In the genomic region with DNA sequence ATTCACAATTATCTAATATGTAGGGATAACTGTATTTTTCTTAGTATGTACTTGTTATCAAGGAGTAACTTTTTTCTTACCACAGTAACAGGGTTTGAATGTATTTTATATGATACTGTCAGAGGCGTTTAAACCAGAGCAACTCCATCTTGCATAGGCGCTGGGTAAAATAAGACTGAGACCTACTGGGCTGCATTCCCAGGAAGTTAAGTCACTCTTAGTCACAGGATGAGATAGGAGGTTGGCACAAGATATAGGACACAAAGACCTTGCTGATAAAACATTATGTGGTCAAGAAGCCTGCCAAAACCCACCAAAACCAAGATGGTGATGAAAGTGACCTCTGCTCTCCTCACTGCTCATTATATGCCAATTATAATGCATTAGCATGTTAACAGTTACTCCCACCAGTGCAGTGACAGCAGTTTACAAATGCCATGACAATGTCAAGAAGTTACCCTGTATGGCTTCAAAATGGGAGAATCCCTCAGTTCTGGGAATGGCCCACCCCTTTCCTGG, we compare ENCODE assay signal across 13 cellular contexts.
DNase-seq lines count a peak whose midpoint lies in the region; ATAC-seq, FAIRE-seq and TF ChIP-seq lines count a peak whose summit lies in the region.
"Had no signal": no experiment of that assay in that cellular context is flagged by ENCODE, and none has a peak within 500 bp of the region (broad histone marks: within the 10 kb centered on the region; RNA-seq: fewer than 3 reads in every experiment).

No MANE protein-coding gene starts in this region.

- WGBS in small intestine, 3 donors, result 71 to 87% (median 74%) methylated on average over 2 of the region's 2 CpGs

- no peaks in the 10 kb centered on the region for H3K9me3 ChIP-seq in small intestine (ENCODE audit: control insufficient read depth, low read depth)

- no peaks in the 10 kb centered on the region; the same call in 1 of the 2 replicates for H3K27me3 Mint-ChIP-seq in HFFc6 (ENCODE audit: insufficient read depth)
- H3K27me3 Mint-ChIP-seq: activated CD4-positive, alpha-beta memory T cell treated with anti-CD3 and anti-CD28 coated beads, Interleukin-2, amount 10 ng/mL, durations not matched to agents 7 days and 5 days had no signal

- H3K4me1 Mint-ChIP-seq in HFFc6 (ENCODE audit: low read depth), result peaks cover 44% of the 10 kb centered on the region
- H3K4me1 Mint-ChIP-seq: activated CD4-positive, alpha-beta memory T cell treated with anti-CD3 and anti-CD28 coated beads, Interleukin-2, amount 10 ng/mL, durations not matched to agents 7 days and 5 days; H9 had no signal

- H3K36me3 Mint-ChIP-seq in HFFc6 (ENCODE audit: low read depth), result no peaks in the 10 kb centered on the region

- no peak for ATAC-seq in HG03039 (IDR thresholded peaks at IDR 0.05; ENCODE audit: unreplicated experiment)

- peak overlapping the region; percentile 53 for H3K4me3 Mint-ChIP-seq in HFFc6
- H3K4me3 Mint-ChIP-seq: activated CD4-positive, alpha-beta memory T cell treated with anti-CD3 and anti-CD28 coated beads, Interleukin-2, amount 10 ng/mL, durations not matched to agents 7 days and 5 days; H9; naive B cell had no signal

- peak overlapping the region; percentile 83 for H3K27ac Mint-ChIP-seq in HFFc6
- H3K27ac Mint-ChIP-seq: activated CD4-positive, alpha-beta memory T cell treated with anti-CD3 and anti-CD28 coated beads, Interleukin-2, amount 10 ng/mL, durations not matched to agents 7 days and 5 days; H9; naive B cell had no signal

- peak overlapping the region in 1 of 2 donors; percentile 16 for H3K27ac ChIP-seq in small intestine (ENCODE audit: low read depth in 1 of 2, low read length in 1 of 2)
- H3K27ac ChIP-seq: HL-60 had no signal

- H3K27me3 ChIP-seq in small intestine (ENCODE audit: control insufficient read depth in 2 of 2, insufficient read depth in 2 of 2, low read length in 2 of 2), result no peaks in the 10 kb centered on the region

- no peaks in the 10 kb centered on the region for H3K9me3 Mint-ChIP-seq in HFFc6

- peaks cover 2 to 7% of the 10 kb centered on the region in 2 donors for H3K4me1 ChIP-seq in small intestine (ENCODE audit: control insufficient read depth in 2 of 2, insufficient read depth in 1 of 2, low read depth in 1 of 2, low read length in 1 of 2)

- peak; percentile 47 for DNase-seq in HFFc6
- peak; percentile 64 for DNase-seq in T1000 (lab: John Stamatoyannopoulos, UW)
- peak; percentile 75 for DNase-seq in foreskin fibroblast
- DNase-seq in small intestine, result peak; percentile 5
- DNase-seq in putamen (ENCODE audit: low spot score), result no peak
- no peak for DNase-seq in activated CD4-positive, alpha-beta T cell treated with anti-CD3 and anti-CD28 coated beads, Interleukin-2, amount 50 U/mL, for 1 hour
- DNase-seq in stimulated activated CD4-positive, alpha-beta T cell treated with anti-CD3 and anti-CD28 coated beads, Interleukin-4, amount 100 ng/mL, for 1 hour, result no peak
- DNase-seq: activated CD4-positive, alpha-beta memory T cell treated with anti-CD3 and anti-CD28 coated beads, Interleukin-2, amount 10 ng/mL, durations not matched to agents 7 days and 5 days; H9; naive B cell; NCI-H2029 had no signal

- H3K4me3 ChIP-seq in foreskin fibroblast (ENCODE audit: low read depth in 1 of 2, low read length in 2 of 2), result no peak overlapping the region
- H3K4me3 ChIP-seq in small intestine (ENCODE audit: low read depth in 1 of 2, low read length in 2 of 2), result no peak overlapping the region

- FAIRE-seq in small intestine (lab: Jason Lieb, UNC), result no peak

- TF ChIP-seq CTCF in HFFc6 (IDR thresholded peaks at IDR 0.05), result peak; percentile 17; the same call in 1 of the 2 replicates
- TF ChIP-seq CTCF in foreskin fibroblast (IDR thresholded peaks at IDR 0.05; ENCODE audit: low read depth, low read length), result no peak

- H3K36me3 ChIP-seq in small intestine (ENCODE audit: control insufficient read depth in 2 of 2, insufficient read depth in 2 of 2, low read length in 2 of 2), result no peaks in the 10 kb centered on the region

Comparison
In these comparisons a context has a peak if more than half of its experiments do, and no peak if none do; other contexts are left out.
1. DNase-seq: peak in HFFc6 (single experiment), T1000 (single experiment), foreskin fibroblast (2 of 2) and small intestine (single experiment); none in putamen (single experiment), activated CD4-positive, alpha-beta T cell treated with anti-CD3 and anti-CD28 coated beads, Interleukin-2, amount 50 U/mL, for 1 hour (single experiment) and stimulated activated CD4-positive, alpha-beta T cell treated with anti-CD3 and anti-CD28 coated beads, Interleukin-4, amount 100 ng/mL, for 1 hour (single experiment).